15 cellular contexts compared by ENCODE assay signal in the genomic region with DNA sequence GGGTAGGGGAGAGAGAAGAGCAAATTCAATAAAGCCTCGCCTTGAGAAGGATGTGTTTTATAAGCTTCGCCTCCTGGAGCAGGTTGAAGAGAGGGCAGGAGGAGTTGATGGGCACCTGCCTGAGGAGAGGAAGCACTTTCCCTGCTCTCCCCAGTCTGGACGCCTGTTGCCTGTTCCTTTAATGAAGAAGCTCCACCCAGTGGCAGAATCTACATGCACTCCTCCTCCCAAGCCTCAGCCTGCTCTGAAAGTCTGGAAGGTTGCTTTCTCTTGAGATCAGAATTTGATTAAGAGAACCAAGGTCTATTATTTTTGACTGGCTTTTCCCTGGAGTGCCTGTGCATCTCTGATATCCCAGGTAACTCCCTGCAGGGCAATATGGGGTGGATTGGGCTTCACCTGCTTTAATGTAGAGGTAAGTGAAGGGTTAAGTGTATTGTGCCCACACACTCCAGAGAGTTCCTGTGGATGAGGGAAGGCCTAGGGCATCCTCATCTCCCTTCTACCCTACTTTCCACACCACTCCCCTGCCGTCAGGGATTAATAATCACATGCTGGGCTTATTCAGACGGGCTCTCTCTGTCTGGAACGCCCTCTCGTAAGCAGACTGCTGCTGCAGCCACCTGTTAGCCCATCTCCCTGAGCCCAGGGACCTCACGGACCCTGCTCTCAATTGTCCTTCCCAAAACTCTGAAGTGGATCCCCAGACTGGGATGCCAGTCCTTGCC. TPM values are rescaled to one million over a fixed set of nuclear protein-coding genes. Genes with fewer than 3 reads are reported as not detected.
DNase-seq lines count a peak whose midpoint lies in the region; ATAC-seq and TF ChIP-seq lines count a peak whose summit lies in the region.
"Had no signal": no experiment of that assay in that cellular context is flagged by ENCODE, and none has a peak within 500 bp of the region (broad histone marks: within the 10 kb centered on the region; RNA-seq: fewer than 3 reads in every experiment).

No MANE protein-coding gene starts in this region.

- 40 to 80% methylated on average over 5 to 6 of the region's 8 CpGs for WGBS in gastroesophageal sphincter (ENCODE audit: low coverage in 1 of 2), 2 donors

- H3K27me3 ChIP-seq in GM06990 (replicated peaks; ENCODE audit: control insufficient read depth, insufficient read depth, low read length) (no peaks in the 10 kb centered on the region; the same call in none of the 2 replicates), adipocyte (replicated peaks; ENCODE audit: control insufficient read depth, insufficient read depth, low read length) (peaks cover 17% of the 10 kb centered on the region), gastroesophageal sphincter (no peaks in the 10 kb centered on the region)

- H3K36me3 ChIP-seq in GM06990 (ENCODE audit: control insufficient read depth, insufficient read depth, low read length) (no peaks in the 10 kb centered on the region), adipocyte (ENCODE audit: control insufficient read depth, insufficient read depth, low read length, severe bottlenecking) (no peaks in the 10 kb centered on the region), gastroesophageal sphincter (no peaks in the 10 kb centered on the region)

- H3K4me1 ChIP-seq in adipocyte (ENCODE audit: control insufficient read depth, insufficient read depth, low read length) = no peaks in the 10 kb centered on the region
- no peaks in the 10 kb centered on the region for H3K4me1 ChIP-seq in gastroesophageal sphincter

- H3K9me3 ChIP-seq in adipocyte (ENCODE audit: control insufficient read depth, low read length) (no peaks in the 10 kb centered on the region), gastroesophageal sphincter (no peaks in the 10 kb centered on the region)

- no peak for TF ChIP-seq POLR2A in gastroesophageal sphincter (IDR thresholded peaks at IDR 0.05)

- H3K4me3 ChIP-seq in GM06990 (replicated peaks; ENCODE audit: low read depth, low read length) (no peak overlapping the region), adipocyte (ENCODE audit: low read length) (no peak overlapping the region), gastroesophageal sphincter (no peak overlapping the region)

- no peak for ATAC-seq in gastroesophageal sphincter
- no peak for ATAC-seq in HG03378 (IDR thresholded peaks at IDR 0.05; ENCODE audit: unreplicated experiment)
- ATAC-seq: HCT116; left ventricle myocardium superior; stimulated activated naive B cell treated with anti-CD40 and anti-IgM and Interleukin-4, amounts not matched to agents 10 μg/mL and 1 μg/mL and 100 μg/mL, for 72 hours; T-helper 17 cell had no signal

- no peak for TF ChIP-seq EP300 in gastroesophageal sphincter (IDR thresholded peaks at IDR 0.05)

- no peak overlapping the region for H3K27ac ChIP-seq in gastroesophageal sphincter

- TF ChIP-seq CTCF in GM06990 (IDR thresholded peaks at IDR 0.05; ENCODE audit: insufficient read depth, low read length, poor library complexity, severe bottlenecking) (peak; percentile 5), gastroesophageal sphincter (IDR thresholded peaks at IDR 0.05) (no peak)

- no peak overlapping the region for H3K9ac ChIP-seq in adipocyte (ENCODE audit: low read length)

- DNase-seq in GM06990 (ENCODE audit: extremely low read depth, insufficient read length) = no peak
- peak; percentile 10 for DNase-seq in NAMALWA (ENCODE audit: low spot score)
- peak; percentile 3 for DNase-seq in adipocyte (ENCODE audit: low read depth)
- DNase-seq in medulla oblongata (ENCODE audit: extremely low spot score) = peak; percentile 63
- DNase-seq in AG08395 (ENCODE audit: low spot score) = no peak
- DNase-seq in A172 (ENCODE audit: low spot score) = no peak
- DNase-seq: CD4-positive, alpha-beta memory T cell; left ventricle myocardium superior; NCI-H446 treated with DMSO at 0.1 percent for 48 hours; occipital lobe; stimulated activated naive B cell treated with anti-CD40 and anti-IgM and Interleukin-4, amounts not matched to agents 10 μg/mL and 1 μg/mL and 100 μg/mL, for 72 hours; T-helper 17 cell had no signal

RNA-seq across cellular contexts. Expression of a gene that starts 22.3 kb away (rescaled TPM):
- total RNA-seq in gastroesophageal sphincter = 10 to 100 TPM in 2 of 4 donors, 1 to 10 TPM in 2; 3.6 to 11.8 (median 7.8) TPM
- total RNA-seq in A172 (2014; rRNA removed; shearing (Covaris generic)) = 1.4 and 2.9 TPM in 2 replicates
- total RNA-seq: CD4-positive, alpha-beta memory T cell; T-helper 17 cell had no signal

Comparison
In these comparisons a context has a peak if more than half of its experiments do, and no peak if none do; other contexts are left out.
1. DNase-seq: peak in NAMALWA (single experiment), adipocyte (single experiment) and medulla oblongata (single experiment); none in GM06990 (single experiment), AG08395 (single experiment) and A172 (single experiment).